ENCODE assay signal across 9 cellular contexts in genomic region chr19:42241279-42241678, GRCh38. TPM values are rescaled to one million over a fixed set of nuclear protein-coding genes. Genes with fewer than 3 reads are reported as not detected.
DNase-seq lines count a peak whose midpoint lies in the region; ATAC-seq and TF ChIP-seq lines count a peak whose summit lies in the region.
"Had no signal": no experiment of that assay in that cellular context is flagged by ENCODE, and none has a peak within 500 bp of the region (broad histone marks: within the 10 kb centered on the region; RNA-seq: fewer than 3 reads in every experiment).

No MANE protein-coding gene starts in this region.

- CTCF ChIA-PET in MCF 10A (lab: Yijun Ruan, JAX) = interaction anchor here (0.6 to 2.4 kb wide), 5 partner anchors 11 to 192 kb away, joined by 3 to 7 read pairs (median 3); no protein-coding TSS in a partner anchor

- H3K27ac ChIP-seq in cardiac muscle cell (peak overlapping the region; percentile 95), mesodermal cell (ENCODE audit: low read depth, low read length, severe bottlenecking) (no peak overlapping the region), uterus (peak overlapping the region; percentile 86 to 95)

- BruUV-seq in MCF 10A (replicated peaks; lab: Mats Ljungman, UMichigan) = no TSS peak

- no peaks in the 10 kb centered on the region for H3K27me3 Mint-ChIP-seq in MCF 10A (ENCODE audit: insufficient read depth, unreplicated experiment)

- DNase-seq in cardiac muscle cell (ENCODE audit: low read depth in 1 of 2, low spot score in 1 of 2) (no peak), cardiac septum (ENCODE audit: low spot score) (no peak), MCF 10A (ENCODE audit: unreplicated experiment) (no peak), uterus (no peak), NAMALWA (ENCODE audit: low spot score) (no peak), GF-D8 (lab: John Stamatoyannopoulos, UW) (no peak)
- DNase-seq: activated CD4-positive, alpha-beta T cell treated with anti-CD3 and anti-CD28 coated beads for 1 hour had no signal

- no peak for TF ChIP-seq CTCF in cardiac muscle cell (IDR thresholded peaks at IDR 0.05; ENCODE audit: low read depth, low read length)
- TF ChIP-seq CTCF in MCF 10A (IDR thresholded peaks at IDR 0.05; ENCODE audit: unreplicated experiment) = no peak
- no peak for TF ChIP-seq CTCF in uterus (IDR thresholded peaks at IDR 0.05)

- H3K27me3 ChIP-seq in cardiac muscle cell (no peaks in the 10 kb centered on the region), uterus (no peaks in the 10 kb centered on the region)

- H3K4me1 Mint-ChIP-seq in MCF 10A (ENCODE audit: insufficient read depth, unreplicated experiment) = peaks cover 34% of the 10 kb centered on the region

- peaks cover 58% of the 10 kb centered on the region for H3K36me3 Mint-ChIP-seq in MCF 10A (ENCODE audit: insufficient read depth, unreplicated experiment)

- no peaks in the 10 kb centered on the region for H3K9me3 ChIP-seq in cardiac muscle cell (ENCODE audit: low read depth)
- H3K9me3 ChIP-seq in mesodermal cell (ENCODE audit: control insufficient read depth, low read length) = no peaks in the 10 kb centered on the region
- no peaks in the 10 kb centered on the region for H3K9me3 ChIP-seq in uterus

- H3K4me3 ChIP-seq in cardiac muscle cell = peak overlapping the region; percentile 96
- peak overlapping the region; percentile 71 for H3K4me3 ChIP-seq in mesodermal cell (ENCODE audit: extremely low read depth, insufficient read depth, low read length, poor library complexity, severe bottlenecking)
- H3K4me3 ChIP-seq in uterus = peak overlapping the region in 1 of 2 donors; percentile 81

- 96 to 100% methylated on average over 3 of the region's 3 CpGs for WGBS in mesodermal cell (ENCODE audit: insufficient coverage in 2 of 2), 2 experiments

- intact Hi-C loops in cardiac septum (cut with DNase I) = loop anchor here (10.0 kb wide), 1 partner anchor 184 kb away; the partner anchor contains the start of gene LIPE
- intact Hi-C loops in MCF 10A (cut with micrococcal nuclease) = loop anchor here (5.0 to 10.0 kb wide), 2 partner anchors 56 to 154 kb away; partner anchors contain the start of gene CNFN
- intact Hi-C loops in uterus (cut with DNase I; ENCODE audit: low total_unique reads) = no loop called here

- POLR2A ChIA-PET in MCF 10A (lab: Yijun Ruan, JAX) = interaction anchor here (0.6 to 7.0 kb wide), 7 partner anchors 20 to 128 kb away, joined by 3 to 56 read pairs (median 12); partner anchors contain the start of genes CIC, DEDD2 and ZNF526

- peak overlapping the region; percentile 72 for H3K27ac Mint-ChIP-seq in MCF 10A (ENCODE audit: low read depth, unreplicated experiment)

- H3K36me3 ChIP-seq in cardiac muscle cell = peaks cover 5% of the 10 kb centered on the region
- H3K36me3 ChIP-seq in mesodermal cell (ENCODE audit: control insufficient read depth, insufficient read depth, low read length) = peaks cover 39% of the 10 kb centered on the region
- H3K36me3 ChIP-seq in uterus = no peaks in the 10 kb centered on the region

- H3K4me1 ChIP-seq in cardiac muscle cell (ENCODE audit: low read depth) = peaks cover 12% of the 10 kb centered on the region
- H3K4me1 ChIP-seq in mesodermal cell (ENCODE audit: control insufficient read depth, insufficient read depth, low read length, poor library complexity, severe bottlenecking) = peaks cover 12% of the 10 kb centered on the region
- peaks cover 4 to 15% of the 10 kb centered on the region in 2 donors for H3K4me1 ChIP-seq in uterus

- peak overlapping the region; percentile 79 for H3K4me3 Mint-ChIP-seq in MCF 10A (ENCODE audit: unreplicated experiment)

- ATAC-seq in GM21360 (IDR thresholded peaks at IDR 0.05; ENCODE audit: unreplicated experiment) = no peak

- TF ChIP-seq POLR2A in uterus (IDR thresholded peaks at IDR 0.05) = no peak

- no peaks in the 10 kb centered on the region for H3K9me3 Mint-ChIP-seq in MCF 10A (ENCODE audit: unreplicated experiment)

RNA-seq across cellular contexts. Expression of gene GSK3A, which starts 1.1 kb away (rescaled TPM):
- total RNA-seq in cardiac muscle cell (28.0 and 33.2 TPM in 2 replicates), cardiac septum (39.6 TPM), MCF 10A (2022) (53.5 and 54.5 TPM in 2 replicates), uterus (10 to 100 TPM in 3 of 4 donors, 1 to 10 TPM in 1; 3.5 to 44.3 (median 34.4) TPM)
- 35.3 and 40.2 TPM in 2 replicates for polyA plus RNA-seq in cardiac muscle cell
- 61.9 TPM for polyA plus RNA-seq in mesodermal cell (2013, experiment 1 of 2)
- 56.5 TPM for polyA plus RNA-seq in mesodermal cell (2013, experiment 2 of 2)

RNA-seq across cellular contexts. Expression of gene ERF, which starts 13.6 kb away (rescaled TPM):
- total RNA-seq in cardiac muscle cell (97.6 and 108 TPM in 2 replicates), cardiac septum (37.4 TPM), MCF 10A (2022) (27.8 and 35.1 TPM in 2 replicates), uterus (100 to 1,000 TPM in 1 of 4 donors, 10 to 100 TPM in 3; 14.1 to 141 (median 42.9) TPM)
- 25.1 and 25.4 TPM in 2 replicates for polyA plus RNA-seq in cardiac muscle cell
- 89.7 TPM for polyA plus RNA-seq in mesodermal cell (2013, experiment 1 of 2)
- polyA plus RNA-seq in mesodermal cell (2013, experiment 2 of 2) = 85.3 TPM

RNA-seq across cellular contexts. Expression of gene ZNF526, which starts 21.2 kb away (rescaled TPM):
- 8.8 and 13.0 TPM in 2 replicates for total RNA-seq in cardiac muscle cell
- 9.2 and 10.1 TPM in 2 replicates for polyA plus RNA-seq in cardiac muscle cell
- total RNA-seq in cardiac septum = 4.1 TPM
- 11.5 and 12.3 TPM in 2 replicates for total RNA-seq in MCF 10A (2022)
- 9.7 TPM for polyA plus RNA-seq in mesodermal cell (2013, experiment 1 of 2)
- 7.4 TPM for polyA plus RNA-seq in mesodermal cell (2013, experiment 2 of 2)
- 10 to 100 TPM in 2 of 4 donors, 1 to 10 TPM in 2; 1.0 to 20.6 (median 8.4) TPM for total RNA-seq in uterus

RNA-seq across cellular contexts. Expression of gene DEDD2, which starts 23.8 kb away (rescaled TPM):
- total RNA-seq in cardiac muscle cell (69.7 and 71.6 TPM in 2 replicates), cardiac septum (10.2 TPM), MCF 10A (2022) (28.5 and 31.2 TPM in 2 replicates), uterus (100 to 1,000 TPM in 1 of 4 donors, 10 to 100 TPM in 2, 1 to 10 TPM in 1; 8.2 to 127 (median 23.0) TPM)
- polyA plus RNA-seq in cardiac muscle cell = 46.0 and 58.2 TPM in 2 replicates
- polyA plus RNA-seq in mesodermal cell (2013, experiment 1 of 2) = 24.9 TPM
- 19.5 TPM for polyA plus RNA-seq in mesodermal cell (2013, experiment 2 of 2)

RNA-seq across cellular contexts. Expression of gene CIC, which starts 27.8 kb away (rescaled TPM):
- total RNA-seq in cardiac muscle cell (55.5 and 62.9 TPM in 2 replicates), cardiac septum (51.3 TPM), MCF 10A (2022) (66.9 and 67.9 TPM in 2 replicates), uterus (100 to 1,000 TPM in 1 of 4 donors, 10 to 100 TPM in 3; 28.7 to 155 (median 47.4) TPM)
- 18.1 and 18.7 TPM in 2 replicates for polyA plus RNA-seq in cardiac muscle cell
- polyA plus RNA-seq in mesodermal cell (2013, experiment 1 of 2) = 42.9 TPM
- 37.1 TPM for polyA plus RNA-seq in mesodermal cell (2013, experiment 2 of 2)
